In the genomic region with DNA sequence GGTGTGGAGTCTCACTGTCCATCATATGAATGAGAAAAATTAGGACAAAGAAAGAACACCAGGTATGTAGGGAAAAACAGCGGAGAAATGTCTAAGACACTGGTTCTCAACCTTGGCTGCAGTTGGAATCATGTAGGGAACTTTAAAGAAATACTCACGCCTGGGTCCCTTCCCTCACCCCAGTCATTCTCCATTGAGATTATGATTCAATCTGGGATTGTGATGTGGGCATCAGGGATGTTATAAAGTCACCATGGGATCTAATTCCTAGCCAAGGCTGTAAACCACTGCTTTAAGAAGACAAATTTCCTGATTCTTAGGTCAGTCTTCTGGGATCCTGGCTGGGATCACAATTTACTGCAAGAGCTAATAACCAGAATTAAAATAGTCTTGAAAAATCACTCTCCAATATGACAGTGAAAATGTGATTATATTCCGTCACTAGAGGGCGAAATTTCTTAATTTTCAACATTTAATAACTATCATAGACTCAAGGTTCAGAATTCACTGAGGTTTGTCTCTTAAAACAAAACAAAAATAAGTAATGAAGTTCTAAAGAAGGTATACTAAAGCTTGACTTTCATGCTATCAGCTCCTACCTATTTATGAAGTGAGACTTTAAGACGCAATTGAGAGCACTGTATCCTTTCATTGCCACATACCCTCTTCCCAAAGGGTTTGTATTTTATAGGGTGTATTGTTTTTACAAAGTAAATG, we compare ENCODE assay signal across 8 cellular contexts.
DNase-seq lines count a peak whose midpoint lies in the region; ATAC-seq and TF ChIP-seq lines count a peak whose summit lies in the region.

No MANE protein-coding gene starts in this region.

- peaks cover 0 to 5% (median 0%) of the 10 kb centered on the region in 7 donors for H3K27me3 ChIP-seq in heart right ventricle

- no peak overlapping the region for H3K27ac Mint-ChIP-seq in nephron progenitor cell

- H3K36me3 Mint-ChIP-seq in nephron progenitor cell (ENCODE audit: low read depth): no peaks in the 10 kb centered on the region

- DNase-seq in heart right ventricle (no peak), left ventricle myocardium superior (no peak), NCI-H2196 treated with DMSO at 0.1 percent for 48 hours (lab: John Stamatoyannopoulos, UW; ENCODE audit: unreplicated experiment) (peak; percentile 30), choroid plexus epithelial cell (ENCODE audit: low read depth) (peak; percentile 65), nephron progenitor cell (no peak), germinal center (ENCODE audit: low spot score) (no peak)

- H3K4me3 Mint-ChIP-seq in nephron progenitor cell: no peak overlapping the region

- H3K27me3 Mint-ChIP-seq in nephron progenitor cell (ENCODE audit: low read depth, poor library complexity): peaks cover 8% of the 10 kb centered on the region

- H3K4me1 Mint-ChIP-seq in nephron progenitor cell: peaks cover 7% of the 10 kb centered on the region

- peak in 8 of 9 donors; percentile 26 to 66 (median 56) for TF ChIP-seq CTCF in heart right ventricle (IDR thresholded peaks at IDR 0.05)
- peak; percentile 45 for TF ChIP-seq CTCF in choroid plexus epithelial cell (conservative IDR thresholded peaks at IDR 0.05; ENCODE audit: low read depth, low read length)
- TF ChIP-seq CTCF in nephron progenitor cell (IDR thresholded peaks at IDR 0.05): peak; percentile 42

- H3K4me1 ChIP-seq in heart right ventricle: peaks cover 0 to 4% (median 0%) of the 10 kb centered on the region in 9 donors

- intact Hi-C loops in heart right ventricle (cut with DNase I): loop anchor here in 9 of 10 donors (1.0 to 10.0 kb wide), 8 partner anchors 77 to 152 kb away; no protein-coding TSS in a partner anchor
- intact Hi-C loops in left ventricle myocardium superior (cut with micrococcal nuclease): no loop called here

- 51 to 58% methylated on average over 5 of the region's 5 CpGs for WGBS in heart right ventricle, 2 donors

- no peaks in the 10 kb centered on the region for H3K36me3 ChIP-seq in heart right ventricle

- no peaks in the 10 kb centered on the region for H3K9me3 Mint-ChIP-seq in nephron progenitor cell

- no peak overlapping the region for H3K27ac ChIP-seq in heart right ventricle

- H3K9me3 ChIP-seq in heart right ventricle: no peaks in the 10 kb centered on the region

- no peak for ATAC-seq in heart right ventricle
- ATAC-seq in left ventricle myocardium superior: no peak
- no peak for ATAC-seq in GM19455 (IDR thresholded peaks at IDR 0.05; ENCODE audit: unreplicated experiment)
- no peak for ATAC-seq in GM21528 (IDR thresholded peaks at IDR 0.05; ENCODE audit: low FRiP score, unreplicated experiment)

- no peak overlapping the region for H3K4me3 ChIP-seq in heart right ventricle
- H3K4me3 ChIP-seq in choroid plexus epithelial cell (ENCODE audit: low read depth, low read length): no peak overlapping the region

Comparison
In these comparisons a context has a peak if more than half of its experiments do, and no peak if none do; other contexts are left out.
1. DNase-seq: peak in NCI-H2196 treated with DMSO at 0.1 percent for 48 hours (single experiment) and choroid plexus epithelial cell (single experiment); none in heart right ventricle (0 of 2), left ventricle myocardium superior (single experiment), nephron progenitor cell (single experiment) and germinal center (single experiment).
2. Peak in every context shown above with its lines, with median percentiles within 50 percentile points of each other: CTCF ChIP-seq.